In genomic region chr11:122784325-122785155, GRCh38 we compare ENCODE assay signal across 13 cellular contexts. TPM values are rescaled to one million over a fixed set of nuclear protein-coding genes. Genes with fewer than 3 reads are reported as not detected.
DNase-seq lines count a peak whose midpoint lies in the region; ATAC-seq, FAIRE-seq and TF ChIP-seq lines count a peak whose summit lies in the region.
"Had no signal": no experiment of that assay in that cellular context is flagged by ENCODE, and none has a peak within 500 bp of the region (broad histone marks: within the 10 kb centered on the region; RNA-seq: fewer than 3 reads in every experiment).

No MANE protein-coding gene starts in this region.

- H3K27ac ChIP-seq in angular gyrus (ENCODE audit: low read depth, low read length): peak overlapping the region; percentile 4
- H3K27ac ChIP-seq in small intestine (ENCODE audit: low read depth in 1 of 2, low read length in 1 of 2): peak overlapping the region in 1 of 2 donors; percentile 36
- H3K27ac ChIP-seq: heart right ventricle had no signal

- H3K36me3 ChIP-seq in small intestine (ENCODE audit: control insufficient read depth in 2 of 2, insufficient read depth in 2 of 2, low read length in 2 of 2): peaks cover 0 to under 1% of the 10 kb centered on the region in 2 donors

- TF ChIP-seq CTCF in fibroblast of villous mesenchyme (IDR thresholded peaks at IDR 0.05; ENCODE audit: insufficient read depth, low read depth, low read length) (no peak), GM20000 (IDR thresholded peaks at IDR 0.05; ENCODE audit: extremely low read depth, missing control alignments) (no peak)

- H3K27me3 ChIP-seq in small intestine (ENCODE audit: control insufficient read depth in 2 of 2, insufficient read depth in 2 of 2, low read length in 2 of 2): no peaks in the 10 kb centered on the region
- H3K27me3 ChIP-seq: heart right ventricle had no signal

- no peak for ATAC-seq in left colon
- ATAC-seq: stimulated activated naive CD8-positive, alpha-beta T cell treated with anti-CD3 and anti-CD28 coated beads, Interleukin-15, Interleukin-2, amounts not matched to agents 100 U/mL and 50 U/mL, for 24 hours had no signal

- no peaks in the 10 kb centered on the region for H3K4me1 ChIP-seq in small intestine (ENCODE audit: control insufficient read depth in 2 of 2, insufficient read depth in 1 of 2, low read depth in 1 of 2, low read length in 1 of 2)

- DNase-seq in GM04503 (ENCODE audit: low read depth): peak; percentile 82
- peak; percentile 96 for DNase-seq in fibroblast of villous mesenchyme (ENCODE audit: low read depth)
- peak; percentile 29 for DNase-seq in small intestine
- no peak for DNase-seq in left colon
- no peak for DNase-seq in GM20000 (ENCODE audit: low spot score)
- no peak for DNase-seq in NCI-H2107 treated with DMSO at 0.1 percent for 48 hours (lab: John Stamatoyannopoulos, UW; ENCODE audit: unreplicated experiment)
- no peak for DNase-seq in activated CD4-positive, CD25-positive, alpha-beta regulatory T cell (lab: John Stamatoyannopoulos, UW)
- DNase-seq: heart right ventricle; NCI-H2081; posterior cingulate gyrus; stimulated activated naive CD8-positive, alpha-beta T cell treated with anti-CD3 and anti-CD28 coated beads, Interleukin-15, Interleukin-2, amounts not matched to agents 100 U/mL and 50 U/mL, for 24 hours; T-helper 1 cell had no signal

- FAIRE-seq in small intestine (lab: Jason Lieb, UNC): no peak

- WGBS in small intestine, 3 donors: 25 to 60% (median 55%) methylated on average over 6 of the region's 6 CpGs

- H3K4me3 ChIP-seq in fibroblast of villous mesenchyme (ENCODE audit: low read depth, low read length) (no peak overlapping the region), small intestine (ENCODE audit: low read depth in 1 of 2, low read length in 2 of 2) (no peak overlapping the region)
- H3K4me3 ChIP-seq: heart right ventricle had no signal

- no peaks in the 10 kb centered on the region for H3K9me3 ChIP-seq in small intestine (ENCODE audit: control insufficient read depth, low read depth)
- H3K9me3 ChIP-seq: heart right ventricle had no signal

- intact Hi-C loops in left colon (cut with DNase I, micrococcal nuclease): loop anchor here (5.0 to 10.0 kb wide), 2 partner anchors 70 to 152 kb away; no protein-coding TSS in a partner anchor

RNA-seq across cellular contexts. Expression of gene CRTAM, which starts 53.8 kb away (rescaled TPM):
- total RNA-seq in fibroblast of villous mesenchyme: not detected in 2 replicates
- under 1 TPM in 2 of 3 donors, not detected in 1; 0.15 to 0.54 TPM for polyA plus RNA-seq in small intestine
- total RNA-seq in left colon: under 1 TPM; 0.18 to 0.22 TPM

Comparison
In these comparisons a context has a peak if more than half of its experiments do, and no peak if none do; other contexts are left out.
1. DNase-seq: peak in GM04503 (single experiment), fibroblast of villous mesenchyme (single experiment) and small intestine (single experiment); none in left colon (0 of 2), GM20000 (single experiment), NCI-H2107 treated with DMSO at 0.1 percent for 48 hours (single experiment) and activated CD4-positive, CD25-positive, alpha-beta regulatory T cell (0 of 4).